8 cellular contexts compared by ENCODE assay signal in the genomic region with DNA sequence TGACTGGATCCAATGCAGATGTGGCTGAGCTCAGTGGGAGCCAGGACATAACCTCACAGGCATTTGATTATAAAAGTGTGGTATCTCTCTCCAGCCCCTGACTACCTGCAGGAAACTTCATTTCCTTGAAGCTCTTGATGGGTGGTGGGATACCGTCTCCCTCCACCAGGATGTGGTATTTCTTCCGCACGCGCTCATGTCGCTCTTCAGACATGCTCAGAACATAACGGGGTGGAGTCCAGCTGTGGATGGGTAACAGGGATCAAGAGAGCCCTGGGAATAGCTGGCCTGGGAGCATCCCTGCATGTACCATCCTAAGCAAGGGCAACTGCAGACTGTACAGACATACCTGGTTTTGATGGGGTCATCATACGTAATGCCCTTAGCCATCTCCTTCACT. TPM values are rescaled to one million over a fixed set of nuclear protein-coding genes. Genes with fewer than 3 reads are reported as not detected.
A peak's percentile ranks its signal among the peaks of the same experiment; 100 is the strongest.
DNase-seq lines count a peak whose midpoint lies in the region; ATAC-seq and TF ChIP-seq lines count a peak whose summit lies in the region.

No MANE protein-coding gene starts in this region.

- H3K36me3 Mint-ChIP-seq in activated T-cell treated with anti-CD3 and anti-CD28 coated beads, Interleukin-2, amount 50 U/mL, for 4 hours (ENCODE audit: insufficient read depth), result peaks cover 47% of the 10 kb centered on the region
- H3K36me3 Mint-ChIP-seq in activated B cell treated with CpG ODN at 0.5 μM for 24 hours (ENCODE audit: low read depth), result peaks cover 75% of the 10 kb centered on the region
- H3K36me3 Mint-ChIP-seq in stimulated activated naive B cell treated with anti-CD40 and anti-IgM and Interleukin-4, amounts not matched to agents 10 μg/mL and 1 μg/mL and 100 μg/mL, for 72 hours, result peaks cover 47 to 60% of the 10 kb centered on the region in 2 donors

- peak overlapping the region; percentile 99 for H3K4me2 ChIP-seq in hepatocyte

- H3K27me3 ChIP-seq in hepatocyte (no peaks in the 10 kb centered on the region), foreskin keratinocyte (no peaks in the 10 kb centered on the region)

- no peaks in the 10 kb centered on the region for H3K9me3 Mint-ChIP-seq in activated T-cell treated with anti-CD3 and anti-CD28 coated beads, Interleukin-2, amount 50 U/mL, for 4 hours
- no peaks in the 10 kb centered on the region for H3K9me3 Mint-ChIP-seq in activated B cell treated with CpG ODN at 0.5 μM for 24 hours
- H3K9me3 Mint-ChIP-seq in stimulated activated naive B cell treated with anti-CD40 and anti-IgM and Interleukin-4, amounts not matched to agents 10 μg/mL and 1 μg/mL and 100 μg/mL, for 72 hours, result no peaks in the 10 kb centered on the region

- WGBS in hepatocyte (ENCODE audit: low lambda C conversion rate, missing lambda C conversion rate), result 94% methylated on average over 7 of the region's 7 CpGs

- no peaks in the 10 kb centered on the region for H3K9me3 ChIP-seq in hepatocyte (ENCODE audit: low read depth)

- no peak overlapping the region for H3K4me3 ChIP-seq in hepatocyte

- peak overlapping the region; percentile 86 for H3K4me3 Mint-ChIP-seq in activated T-cell treated with anti-CD3 and anti-CD28 coated beads, Interleukin-2, amount 50 U/mL, for 4 hours
- H3K4me3 Mint-ChIP-seq in activated B cell treated with CpG ODN at 0.5 μM for 24 hours, result peak overlapping the region; percentile 98
- H3K4me3 Mint-ChIP-seq in stimulated activated naive B cell treated with anti-CD40 and anti-IgM and Interleukin-4, amounts not matched to agents 10 μg/mL and 1 μg/mL and 100 μg/mL, for 72 hours, result peak overlapping the region; percentile 87 to 89

- H3K36me3 ChIP-seq in hepatocyte (replicated peaks; ENCODE audit: insufficient read depth, low read depth), result no peaks in the 10 kb centered on the region

- CTCF ChIA-PET in activated B cell treated with CpG ODN at 0.5 μM for 24 hours (lab: Charles Lee), result interaction anchor here (0.8 to 3.5 kb wide), 4 partner anchors 14 to 402 kb away, joined by 3 to 21 read pairs (median 4); no protein-coding TSS in a partner anchor

- intact Hi-C loops in activated B cell treated with CpG ODN at 0.5 μM for 24 hours (cut with micrococcal nuclease), result no loop called here

- TF ChIP-seq CTCF in activated B cell treated with CpG ODN at 0.5 μM for 24 hours (IDR thresholded peaks at IDR 0.05), result no peak
- no peak for TF ChIP-seq CTCF in hepatocyte (IDR thresholded peaks at IDR 0.05; ENCODE audit: poor library complexity)
- no peak for TF ChIP-seq CTCF in foreskin keratinocyte (conservative IDR thresholded peaks at IDR 0.05)

- no peaks in the 10 kb centered on the region for H3K27me3 Mint-ChIP-seq in activated T-cell treated with anti-CD3 and anti-CD28 coated beads, Interleukin-2, amount 50 U/mL, for 4 hours (ENCODE audit: low read depth)
- H3K27me3 Mint-ChIP-seq in activated B cell treated with CpG ODN at 0.5 μM for 24 hours, result no peaks in the 10 kb centered on the region
- H3K27me3 Mint-ChIP-seq in stimulated activated naive B cell treated with anti-CD40 and anti-IgM and Interleukin-4, amounts not matched to agents 10 μg/mL and 1 μg/mL and 100 μg/mL, for 72 hours, result no peaks in the 10 kb centered on the region

- POLR2A ChIA-PET in activated B cell treated with CpG ODN at 0.5 μM for 24 hours (lab: Charles Lee), result interaction anchor here (0.8 kb wide), 1 partner anchor 77 kb away, joined by 3 read pairs; no protein-coding TSS in a partner anchor

- peaks cover 20% of the 10 kb centered on the region for H3K79me2 ChIP-seq in hepatocyte

- H3K4me1 ChIP-seq in hepatocyte (ENCODE audit: insufficient read depth), result peaks cover 4% of the 10 kb centered on the region
- no peaks in the 10 kb centered on the region for H3K4me1 ChIP-seq in foreskin keratinocyte

- no peak overlapping the region for H2AFZ ChIP-seq in hepatocyte

- DNase-seq in activated T-cell treated with anti-CD3 and anti-CD28 coated beads, Interleukin-2, amount 50 U/mL, for 4 hours, result no peak
- DNase-seq in activated T-cell treated with anti-CD3 and anti-CD28 coated beads, Interleukin-2, amount 50 U/mL, for 1 hour, result no peak
- DNase-seq in activated B cell treated with CpG ODN at 0.5 μM for 24 hours (no peak), hepatocyte (ENCODE audit: low spot score) (no peak), OCI-M2 (lab: John Stamatoyannopoulos, UW; ENCODE audit: unreplicated experiment) (no peak), foreskin keratinocyte (no peak)
- DNase-seq in stimulated activated naive B cell treated with anti-CD40 and anti-IgM and Interleukin-4, amounts not matched to agents 10 μg/mL and 1 μg/mL and 100 μg/mL, for 72 hours, result no peak

- H3K27ac ChIP-seq in hepatocyte, result no peak overlapping the region
- no peak overlapping the region for H3K27ac ChIP-seq in foreskin keratinocyte

- H3K4me1 Mint-ChIP-seq in activated T-cell treated with anti-CD3 and anti-CD28 coated beads, Interleukin-2, amount 50 U/mL, for 4 hours (ENCODE audit: low read depth), result peaks cover 47% of the 10 kb centered on the region
- H3K4me1 Mint-ChIP-seq in activated B cell treated with CpG ODN at 0.5 μM for 24 hours, result peaks cover 56% of the 10 kb centered on the region
- peaks cover 53 to 74% of the 10 kb centered on the region in 2 donors for H3K4me1 Mint-ChIP-seq in stimulated activated naive B cell treated with anti-CD40 and anti-IgM and Interleukin-4, amounts not matched to agents 10 μg/mL and 1 μg/mL and 100 μg/mL, for 72 hours

- H4K20me1 ChIP-seq in hepatocyte (ENCODE audit: insufficient read depth, poor library complexity, severe bottlenecking), result no peaks in the 10 kb centered on the region

- no peak for ATAC-seq in activated T-cell treated with anti-CD3 and anti-CD28 coated beads, Interleukin-2, amount 50 U/mL, for 4 hours
- ATAC-seq in activated B cell treated with CpG ODN at 0.5 μM for 24 hours (ENCODE audit: low read depth), result no peak
- ATAC-seq in stimulated activated naive B cell treated with anti-CD40 and anti-IgM and Interleukin-4, amounts not matched to agents 10 μg/mL and 1 μg/mL and 100 μg/mL, for 72 hours (replicated peaks), result no peak
- no peak for ATAC-seq in foreskin keratinocyte
- no peak for ATAC-seq in GM19023 (IDR thresholded peaks at IDR 0.05; ENCODE audit: unreplicated experiment)

- no peaks in the 10 kb centered on the region for H3K9me2 ChIP-seq in hepatocyte (replicated peaks; ENCODE audit: insufficient read depth)

- H3K27ac Mint-ChIP-seq in activated B cell treated with CpG ODN at 0.5 μM for 24 hours, result peak overlapping the region; percentile 94
- H3K27ac Mint-ChIP-seq in stimulated activated naive B cell treated with anti-CD40 and anti-IgM and Interleukin-4, amounts not matched to agents 10 μg/mL and 1 μg/mL and 100 μg/mL, for 72 hours, result peak overlapping the region; percentile 42

RNA-seq across cellular contexts. Expression of a gene that starts 1.2 kb away (rescaled TPM):
- 100 to 1,000 TPM; 203 to 220 (median 207) TPM for total RNA-seq in activated T-cell treated with anti-CD3 and anti-CD28 coated beads, Interleukin-2, amount 50 U/mL, for 4 hours
- total RNA-seq in activated B cell treated with CpG ODN at 0.5 μM for 24 hours (128 and 144 TPM in 2 replicates), hepatocyte (45.0 and 65.9 TPM in 2 replicates), foreskin keratinocyte (87.1 and 91.0 TPM in 2 replicates)
- polyA plus RNA-seq in hepatocyte (42.8 and 50.7 TPM in 2 replicates), foreskin keratinocyte (82.6 and 85.8 TPM in 2 replicates)

RNA-seq across cellular contexts. Expression of a gene that starts 6.0 kb away (rescaled TPM):
- total RNA-seq in activated T-cell treated with anti-CD3 and anti-CD28 coated beads, Interleukin-2, amount 50 U/mL, for 4 hours, result 1 to 10 TPM; 8.2 to 9.2 (median 8.7) TPM
- total RNA-seq in activated B cell treated with CpG ODN at 0.5 μM for 24 hours (82.5 and 88.5 TPM in 2 replicates), hepatocyte (3.3 and 3.5 TPM in 2 replicates), foreskin keratinocyte (2.1 and 2.2 TPM in 2 replicates)
- polyA plus RNA-seq in hepatocyte (2.6 and 3.1 TPM in 2 replicates), foreskin keratinocyte (1.4 and 2.0 TPM in 2 replicates)

RNA-seq across cellular contexts. Expression of a gene that starts 18.2 kb away (rescaled TPM):
- total RNA-seq in activated T-cell treated with anti-CD3 and anti-CD28 coated beads, Interleukin-2, amount 50 U/mL, for 4 hours, result 10 to 100 TPM; 18.0 to 22.1 (median 19.0) TPM
- total RNA-seq in activated B cell treated with CpG ODN at 0.5 μM for 24 hours (17.0 and 17.7 TPM in 2 replicates), hepatocyte (43.5 and 57.1 TPM in 2 replicates), foreskin keratinocyte (71.7 and 77.8 TPM in 2 replicates)
- polyA plus RNA-seq in hepatocyte (143 and 156 TPM in 2 replicates), foreskin keratinocyte (106 and 107 TPM in 2 replicates)

RNA-seq across cellular contexts. Expression of a gene that starts 38.8 kb away (rescaled TPM):
- total RNA-seq in activated T-cell treated with anti-CD3 and anti-CD28 coated beads, Interleukin-2, amount 50 U/mL, for 4 hours, result 10 to 100 TPM; 54.7 to 63.7 (median 62.1) TPM
- total RNA-seq in activated B cell treated with CpG ODN at 0.5 μM for 24 hours, result 108 and 121 TPM in 2 replicates
- 31.4 and 67.6 TPM in 2 replicates for total RNA-seq in hepatocyte
- 76.1 and 136 TPM in 2 replicates for polyA plus RNA-seq in hepatocyte
- 38.3 and 42.1 TPM in 2 replicates for total RNA-seq in foreskin keratinocyte
- polyA plus RNA-seq in foreskin keratinocyte, result 29.7 and 31.9 TPM in 2 replicates

RNA-seq across cellular contexts. Expression of a gene that starts 42.1 kb away (rescaled TPM):
- 10 to 100 TPM; 16.6 to 48.5 (median 21.6) TPM for total RNA-seq in activated T-cell treated with anti-CD3 and anti-CD28 coated beads, Interleukin-2, amount 50 U/mL, for 4 hours
- total RNA-seq in activated B cell treated with CpG ODN at 0.5 μM for 24 hours (2.0 and 3.9 TPM in 2 replicates), hepatocyte (83.7 and 107 TPM in 2 replicates), foreskin keratinocyte (80.8 and 88.5 TPM in 2 replicates)
- polyA plus RNA-seq in hepatocyte (116 and 122 TPM in 2 replicates), foreskin keratinocyte (69.8 and 78.7 TPM in 2 replicates)
